In genomic region chr10:13970231-13970966, GRCh38 we compare ENCODE assay signal across 19 cellular contexts.
A peak's percentile ranks its signal among the peaks of the same experiment; 100 is the strongest.
DNase-seq lines count a peak whose midpoint lies in the region; ATAC-seq and TF ChIP-seq lines count a peak whose summit lies in the region.
"Had no signal": no experiment of that assay in that cellular context is flagged by ENCODE, and none has a peak within 500 bp of the region (broad histone marks: within the 10 kb centered on the region; RNA-seq: fewer than 3 reads in every experiment).

No MANE protein-coding gene starts in this region.

- H3K9ac ChIP-seq in neural progenitor cell: no peak overlapping the region
- H3K9ac ChIP-seq: GM23248 had no signal

- CTCF ChIA-PET in activated naive CD4-positive, alpha-beta T cell treated with anti-CD3 and anti-CD28 coated beads for 36 hours (lab: Charles Lee): interaction anchor here (0.9 kb wide), 1 partner anchor 48 kb away, joined by 3 read pairs; no protein-coding TSS in a partner anchor

- H3K9me3 ChIP-seq in neural progenitor cell (ENCODE audit: low read depth) (no peaks in the 10 kb centered on the region), aorta (ENCODE audit: control insufficient read depth, low read length) (no peaks in the 10 kb centered on the region)
- H3K9me3 ChIP-seq: SJCRH30 had no signal

- no peaks in the 10 kb centered on the region for H3K79me2 ChIP-seq in neural progenitor cell (ENCODE audit: low read depth)

- H3K27me3 ChIP-seq in neural progenitor cell (no peaks in the 10 kb centered on the region), aorta (ENCODE audit: control insufficient read depth in 1 of 2, insufficient read depth in 2 of 2, low read length in 1 of 2) (no peaks in the 10 kb centered on the region)
- H3K27me3 ChIP-seq: SJCRH30 had no signal

- H3K36me3 ChIP-seq in neural progenitor cell (no peaks in the 10 kb centered on the region), aorta (ENCODE audit: control insufficient read depth in 1 of 2, insufficient read depth in 2 of 2, low read length in 1 of 2) (no peaks in the 10 kb centered on the region)
- H3K36me3 ChIP-seq: SJCRH30 had no signal

- H3K4me1 Mint-ChIP-seq in activated naive CD4-positive, alpha-beta T cell treated with anti-CD3 and anti-CD28 coated beads, Interleukin-2, amount 50 U/mL, for 24 hours: peaks cover 7% of the 10 kb centered on the region
- H3K4me1 Mint-ChIP-seq in activated naive CD4-positive, alpha-beta T cell treated with anti-CD3 and anti-CD28 coated beads for 36 hours (ENCODE audit: low read depth): peaks cover 11% of the 10 kb centered on the region
- H3K4me1 Mint-ChIP-seq in chondrocyte (ENCODE audit: low read depth) (peaks cover 40% of the 10 kb centered on the region), neural progenitor cell (peaks cover 28% of the 10 kb centered on the region)

- WGBS in aorta, 2 donors: 2 to 8% methylated on average over 19 of the region's 19 CpGs

- H3K4me1 ChIP-seq in neural progenitor cell (peaks cover 27% of the 10 kb centered on the region), aorta (ENCODE audit: control insufficient read depth in 1 of 2, insufficient read depth in 2 of 2, low read length in 2 of 2) (no peaks in the 10 kb centered on the region)

- H3K4me2 ChIP-seq in neural progenitor cell: peak overlapping the region; percentile 26

- H3K4me3 ChIP-seq in neural progenitor cell: no peak overlapping the region
- H3K4me3 ChIP-seq in aorta (ENCODE audit: low read length in 2 of 2): peak overlapping the region; percentile 4 to 15
- H3K4me3 ChIP-seq: GM23248, K562, SJCRH30 had no signal

- no peaks in the 10 kb centered on the region for H3K27me3 Mint-ChIP-seq in activated naive CD4-positive, alpha-beta T cell treated with anti-CD3 and anti-CD28 coated beads, Interleukin-2, amount 50 U/mL, for 24 hours
- peaks cover 2% of the 10 kb centered on the region for H3K27me3 Mint-ChIP-seq in activated naive CD4-positive, alpha-beta T cell treated with anti-CD3 and anti-CD28 coated beads for 36 hours (ENCODE audit: low read depth)
- H3K27me3 Mint-ChIP-seq in chondrocyte (ENCODE audit: low read depth) (no peaks in the 10 kb centered on the region), neural progenitor cell (ENCODE audit: insufficient read depth, low read depth) (no peaks in the 10 kb centered on the region)
- H3K27me3 Mint-ChIP-seq: CD4-positive, alpha-beta memory T cell had no signal

- H3K4me3 Mint-ChIP-seq in activated naive CD4-positive, alpha-beta T cell treated with anti-CD3 and anti-CD28 coated beads, Interleukin-2, amount 50 U/mL, for 24 hours: no peak overlapping the region
- H3K4me3 Mint-ChIP-seq in activated naive CD4-positive, alpha-beta T cell treated with anti-CD3 and anti-CD28 coated beads for 36 hours: no peak overlapping the region
- H3K4me3 Mint-ChIP-seq in chondrocyte (ENCODE audit: unreplicated experiment): peak overlapping the region; percentile 79
- no peak overlapping the region for H3K4me3 Mint-ChIP-seq in neural progenitor cell
- H3K4me3 Mint-ChIP-seq: CD4-positive, alpha-beta memory T cell had no signal

- no peak for ATAC-seq in aorta (ENCODE audit: low FRiP score)
- no peak for ATAC-seq in GM18502 (IDR thresholded peaks at IDR 0.05; ENCODE audit: poor library complexity, unreplicated experiment)
- ATAC-seq in GM21619 (IDR thresholded peaks at IDR 0.05; ENCODE audit: unreplicated experiment): no peak
- ATAC-seq: K562 had no signal

- H3K27ac Mint-ChIP-seq in activated naive CD4-positive, alpha-beta T cell treated with anti-CD3 and anti-CD28 coated beads, Interleukin-2, amount 50 U/mL, for 24 hours: peak overlapping the region; percentile 8
- H3K27ac Mint-ChIP-seq in activated naive CD4-positive, alpha-beta T cell treated with anti-CD3 and anti-CD28 coated beads for 36 hours: no peak overlapping the region
- peak overlapping the region; percentile 95 for H3K27ac Mint-ChIP-seq in chondrocyte (ENCODE audit: unreplicated experiment)
- H3K27ac Mint-ChIP-seq in neural progenitor cell: no peak overlapping the region
- H3K27ac Mint-ChIP-seq: CD4-positive, alpha-beta memory T cell had no signal

- no peak for TF ChIP-seq CTCF in chondrocyte (IDR thresholded peaks at IDR 0.05)
- no peak for TF ChIP-seq CTCF in neural progenitor cell (IDR thresholded peaks at IDR 0.05)

- no peak overlapping the region for H2AFZ ChIP-seq in neural progenitor cell (replicated peaks)
- H2AFZ ChIP-seq: GM23248 had no signal

- H4K20me1 ChIP-seq in neural progenitor cell (ENCODE audit: low read depth): no peaks in the 10 kb centered on the region

- H3K36me3 Mint-ChIP-seq in activated naive CD4-positive, alpha-beta T cell treated with anti-CD3 and anti-CD28 coated beads, Interleukin-2, amount 50 U/mL, for 24 hours: no peaks in the 10 kb centered on the region
- H3K36me3 Mint-ChIP-seq in activated naive CD4-positive, alpha-beta T cell treated with anti-CD3 and anti-CD28 coated beads for 36 hours (ENCODE audit: low read depth): no peaks in the 10 kb centered on the region
- H3K36me3 Mint-ChIP-seq in chondrocyte (ENCODE audit: low read depth): peaks cover 15% of the 10 kb centered on the region
- H3K36me3 Mint-ChIP-seq in neural progenitor cell: peaks cover 2% of the 10 kb centered on the region
- H3K36me3 Mint-ChIP-seq: CD4-positive, alpha-beta memory T cell had no signal

- H3F3A ChIP-seq in neural progenitor cell (ENCODE audit: low read depth): no peaks in the 10 kb centered on the region

- no peak for DNase-seq in activated naive CD4-positive, alpha-beta T cell treated with anti-CD3 and anti-CD28 coated beads for 36 hours
- DNase-seq in chondrocyte (ENCODE audit: low spot score) (no peak), neural progenitor cell (ENCODE audit: low spot score) (peak; percentile 25), aorta (no peak), NCI-H187 treated with DMSO at 0.1 percent for 48 hours (lab: John Stamatoyannopoulos, UW) (no peak)
- DNase-seq: 8988T; Calu3; CD4-positive, alpha-beta memory T cell; DMS53; GM23248; NCI-H2029; NCI-H2171; NCI-H446; NCI-H748 treated with DMSO at 0.1 percent for 48 hours; SJCRH30 had no signal

- intact Hi-C loops in activated naive CD4-positive, alpha-beta T cell treated with anti-CD3 and anti-CD28 coated beads for 36 hours (cut with micrococcal nuclease): no loop called here
- intact Hi-C loops in aorta (cut with DNase I): no loop called here

- H3K9me3 Mint-ChIP-seq in activated naive CD4-positive, alpha-beta T cell treated with anti-CD3 and anti-CD28 coated beads, Interleukin-2, amount 50 U/mL, for 24 hours: no peaks in the 10 kb centered on the region
- no peaks in the 10 kb centered on the region for H3K9me3 Mint-ChIP-seq in activated naive CD4-positive, alpha-beta T cell treated with anti-CD3 and anti-CD28 coated beads for 36 hours
- peaks cover 4% of the 10 kb centered on the region for H3K9me3 Mint-ChIP-seq in chondrocyte (ENCODE audit: low read depth)
- no peaks in the 10 kb centered on the region for H3K9me3 Mint-ChIP-seq in neural progenitor cell
- H3K9me3 Mint-ChIP-seq: CD4-positive, alpha-beta memory T cell had no signal

- no peak overlapping the region for H3K27ac ChIP-seq in neural progenitor cell
- H3K27ac ChIP-seq in aorta (ENCODE audit: low read depth in 1 of 2, low read length in 2 of 2): no peak overlapping the region
- H3K27ac ChIP-seq: GM23248 had no signal

Comparison
In these comparisons a context has a peak if more than half of its experiments do, and no peak if none do; other contexts are left out.
1. H3K27ac Mint-ChIP-seq: peak in activated naive CD4-positive, alpha-beta T cell treated with anti-CD3 and anti-CD28 coated beads, Interleukin-2, amount 50 U/mL, for 24 hours (single experiment) and chondrocyte (single experiment); none in activated naive CD4-positive, alpha-beta T cell treated with anti-CD3 and anti-CD28 coated beads for 36 hours (single experiment) and neural progenitor cell (single experiment).